Comparison of ENCODE assay signal across 14 cellular contexts in genomic region chr21:36186506-36187399, GRCh38. TPM values are rescaled to one million over a fixed set of nuclear protein-coding genes. Genes with fewer than 3 reads are reported as not detected.
DNase-seq lines count a peak whose midpoint lies in the region; ATAC-seq and TF ChIP-seq lines count a peak whose summit lies in the region.
"Had no signal": no experiment of that assay in that cellular context is flagged by ENCODE, and none has a peak within 500 bp of the region (broad histone marks: within the 10 kb centered on the region; RNA-seq: fewer than 3 reads in every experiment).

No MANE protein-coding gene starts in this region.

- H3K4ac ChIP-seq in mesenchymal stem cell (ENCODE audit: low read depth in 1 of 2, low read length in 2 of 2): no peak overlapping the region

- no peak overlapping the region for H3K4me2 ChIP-seq in mesenchymal stem cell (ENCODE audit: low read length, poor library complexity, severe bottlenecking)
- no peak overlapping the region for H3K4me2 ChIP-seq in PC-9

- ATAC-seq in HG03460 (IDR thresholded peaks at IDR 0.05; ENCODE audit: unreplicated experiment): no peak

- intact Hi-C loops in transverse colon (cut with DNase I; ENCODE audit: low total_unique reads): no loop called here
- intact Hi-C loops in PC-9 (cut with micrococcal nuclease; ENCODE audit: unreplicated experiment): no loop called here

- TF ChIP-seq POLR2A in transverse colon (IDR thresholded peaks at IDR 0.05): no peak

- TF ChIP-seq CTCF in transverse colon (IDR thresholded peaks at IDR 0.05) (no peak), PC-9 (conservative IDR thresholded peaks at IDR 0.05) (no peak), GM10248 (IDR thresholded peaks at IDR 0.05; ENCODE audit: control extremely low read depth, extremely low read depth, low read depth, missing control alignments) (no peak)

- POLR2A ChIA-PET in PC-9 (lab: Charles Lee; ENCODE audit: unreplicated experiment) (no interaction called here), GM10248 (lab: Yijun Ruan, JAX) (no interaction called here)

- no peak overlapping the region for H3K9ac ChIP-seq in mesenchymal stem cell (ENCODE audit: low read length)

- no peak overlapping the region for H3K23ac ChIP-seq in mesenchymal stem cell (ENCODE audit: low read length in 2 of 2)

- H2BK12ac ChIP-seq in mesenchymal stem cell (ENCODE audit: low read length in 2 of 2): no peak overlapping the region

- H3K9me2 ChIP-seq in PC-9 (ENCODE audit: insufficient read depth): no peaks in the 10 kb centered on the region

- H3K79me1 ChIP-seq in mesenchymal stem cell (replicated peaks; ENCODE audit: low read length, poor library complexity, severe bottlenecking): peaks cover 22% of the 10 kb centered on the region

- no peak overlapping the region for H4K8ac ChIP-seq in mesenchymal stem cell (ENCODE audit: low read length)

- H3K27me3 ChIP-seq in mesenchymal stem cell (ENCODE audit: control insufficient read depth in 1 of 2, insufficient read depth in 1 of 2, low read length in 2 of 2) (no peaks in the 10 kb centered on the region), transverse colon (no peaks in the 10 kb centered on the region), PC-9 (ENCODE audit: insufficient read depth, low read depth) (no peaks in the 10 kb centered on the region)
- H3K27me3 ChIP-seq: BE2C had no signal

- in situ Hi-C loops in transverse colon (cut with MboI; ENCODE audit: low pct_ligation_motif_present in 1 of 4, low pct_unique_long_range_greater_than_20kb in 1 of 4, low sequenced_read_pairs in 3 of 4): no loop called here

- H3K27ac ChIP-seq in caudate nucleus (ENCODE audit: low read depth, low read length) (peak overlapping the region; percentile 18), mesenchymal stem cell (ENCODE audit: low read length, poor library complexity, severe bottlenecking) (no peak overlapping the region), transverse colon (peak overlapping the region; percentile 18 to 83 (median 74)), PC-9 (no peak overlapping the region)

- BruUV-seq in PC-9 (replicated peaks; lab: Mats Ljungman, UMichigan): no TSS peak

- no peak overlapping the region for H2BK120ac ChIP-seq in mesenchymal stem cell (ENCODE audit: low read depth, low read length)

- peaks cover 10% of the 10 kb centered on the region for H3K4me1 ChIP-seq in mesenchymal stem cell (ENCODE audit: control insufficient read depth, insufficient read depth, low read depth, low read length)
- peaks cover 0 to 35% (median 30%) of the 10 kb centered on the region in 4 donors for H3K4me1 ChIP-seq in transverse colon
- H3K4me1 ChIP-seq in PC-9 (replicated peaks; ENCODE audit: insufficient read depth): peaks cover 49% of the 10 kb centered on the region
- H3K4me1 ChIP-seq: BE2C had no signal

- H3K9me3 ChIP-seq in mesenchymal stem cell (ENCODE audit: control insufficient read depth, low read length): no peaks in the 10 kb centered on the region
- H3K9me3 ChIP-seq in transverse colon: no peaks in the 10 kb centered on the region
- no peaks in the 10 kb centered on the region for H3K9me3 ChIP-seq in PC-9 (ENCODE audit: insufficient read depth, low read depth)
- H3K9me3 ChIP-seq: BE2C had no signal

- WGBS in mesenchymal stem cell: 87% methylated on average over 17 of the region's 18 CpGs
- WGBS in transverse colon (ENCODE audit: low coverage in 1 of 2), 2 donors: 72 to 100% methylated on average over 1 to 18 of the region's 18 CpGs

- no peaks in the 10 kb centered on the region for H4K20me1 ChIP-seq in PC-9 (ENCODE audit: insufficient read depth)

- H2AK5ac ChIP-seq in mesenchymal stem cell (ENCODE audit: low read length, severe bottlenecking): no peak overlapping the region

- H3K4me3 ChIP-seq in mesenchymal stem cell (ENCODE audit: insufficient read depth in 1 of 2, low read depth in 1 of 2, low read length in 2 of 2) (no peak overlapping the region), transverse colon (no peak overlapping the region), PC-9 (no peak overlapping the region)

- peak overlapping the region; percentile 13 for H2BK15ac ChIP-seq in mesenchymal stem cell (ENCODE audit: low read depth, poor library complexity, severe bottlenecking)

- peaks cover 8 to 14% of the 10 kb centered on the region in 2 experiments for H3K36me3 ChIP-seq in mesenchymal stem cell (ENCODE audit: control insufficient read depth in 1 of 2, insufficient read depth in 2 of 2, low read depth in 1 of 2, low read length in 2 of 2)
- H3K36me3 ChIP-seq in transverse colon: no peaks in the 10 kb centered on the region
- no peaks in the 10 kb centered on the region for H3K36me3 ChIP-seq in PC-9 (ENCODE audit: low read depth)
- H3K36me3 ChIP-seq: BE2C had no signal

- peaks cover 28% of the 10 kb centered on the region for H3F3A ChIP-seq in PC-9 (ENCODE audit: insufficient read depth, low read depth)

- H3K14ac ChIP-seq in mesenchymal stem cell (ENCODE audit: low read length in 2 of 2): no peak overlapping the region

- no peak overlapping the region for H2BK5ac ChIP-seq in mesenchymal stem cell (ENCODE audit: low read depth, low read length, poor library complexity, severe bottlenecking)

- no peak overlapping the region for H3K18ac ChIP-seq in mesenchymal stem cell (ENCODE audit: low read depth in 1 of 2, low read length in 2 of 2)

- DNase-seq in NCI-H2029 treated with DMSO at 0.1 percent for 48 hours (lab: John Stamatoyannopoulos, UW) (peak; percentile 33), caudate nucleus (lab: John Stamatoyannopoulos, UW) (peak in 7 of 61 donors; percentile 5 to 71 (median 18)), mesenchymal stem cell (no peak), transverse colon (no peak), PC-9 (no peak), GM10248 (ENCODE audit: extremely low spot score) (no peak)
- DNase-seq: activated CD4-positive, alpha-beta T cell treated with anti-CD3 and anti-CD28 coated beads for 48 hours; BE2C; effector CD4-positive, alpha-beta T cell; GDM1; midbrain; NCI-H1105 treated with DMSO at 0.1 percent for 48 hours; retina had no signal

- H2AFZ ChIP-seq in mesenchymal stem cell (ENCODE audit: low read depth, low read length) (no peak overlapping the region), PC-9 (no peak overlapping the region)

- CTCF ChIA-PET in PC-9 (lab: Charles Lee) (no interaction called here), GM10248 (lab: Yijun Ruan, JAX) (interaction anchor here (1.2 to 2.2 kb wide), 3 partner anchors 9 to 46 kb away, joined by 3 to 7 read pairs (median 3); no protein-coding TSS in a partner anchor)

- no peak for TF ChIP-seq EP300 in transverse colon (IDR thresholded peaks at IDR 0.05; ENCODE audit: low read depth)

- no peaks in the 10 kb centered on the region for H3K79me2 ChIP-seq in PC-9 (ENCODE audit: low read depth)

- no peak overlapping the region for H4K91ac ChIP-seq in mesenchymal stem cell (ENCODE audit: low read length)

RNA-seq across cellular contexts. Expression of gene DOP1B, which starts 30.1 kb away (rescaled TPM):
- polyA plus RNA-seq in mesenchymal stem cell (2013, experiment 1 of 2): 1.8 TPM
- 1.8 TPM for polyA plus RNA-seq in mesenchymal stem cell (2013, experiment 2 of 2)
- total RNA-seq in transverse colon (10 to 100 TPM; 49.4 to 74.4 (median 61.0) TPM), PC-9 (2021) (14.7 and 15.1 TPM in 2 replicates)

RNA-seq across cellular contexts. Expression of gene CBR3, which starts 51.9 kb away (rescaled TPM):
- polyA plus RNA-seq in mesenchymal stem cell (2013, experiment 1 of 2): 4.1 TPM
- 4.1 TPM for polyA plus RNA-seq in mesenchymal stem cell (2013, experiment 2 of 2)
- 1 to 10 TPM in 2 of 4 donors, not detected in 2; 3.4 to 5.1 TPM for total RNA-seq in transverse colon
- total RNA-seq in PC-9 (2021): 20.1 and 23.6 TPM in 2 replicates

Comparison
In these comparisons a context has a peak if more than half of its experiments do, and no peak if none do; other contexts are left out.
1. H3K27ac ChIP-seq: peak in caudate nucleus (single experiment) and transverse colon (4 of 4); none in mesenchymal stem cell (single experiment) and PC-9 (single experiment).